Comparison of ENCODE assay signal across 2 cellular contexts in genomic region chr16:48366165-48367093, GRCh38.
TF ChIP-seq lines count a peak whose summit lies in the region.

No MANE protein-coding gene starts in this region.

TF ChIP-seq in SK-N-SH, 30 proteins besides CTCF, POLR2A, EP300 and RAD21 (continued from another document):
- TF ChIP-seq USF1 (IDR thresholded peaks at IDR 0.05; ENCODE audit: borderline replicate concordance, low read depth) (no peak), GATA2 (CRISPR knock-in tag; IDR thresholded peaks at IDR 0.05) (no peak), FOXM1 (IDR thresholded peaks at IDR 0.05; ENCODE audit: low read depth) (no peak), TEAD4 (IDR thresholded peaks at IDR 0.05; ENCODE audit: borderline replicate concordance, insufficient read depth) (no peak), TAF1 (IDR thresholded peaks at IDR 0.05; ENCODE audit: borderline replicate concordance, low read depth, low read length) (no peak), POLR2AphosphoS5 (IDR thresholded peaks at IDR 0.05; ENCODE audit: low read depth, low read length) (no peak), TCF12 (IDR thresholded peaks at IDR 0.05) (0 out of 2 replicates have a peak, but pooled peaks have one; percentile 9), RFX5 (IDR thresholded peaks at IDR 0.05; ENCODE audit: low read length) (no peak), REST (IDR thresholded peaks at IDR 0.05; ENCODE audit: low read depth, low read length) (no peak), NFIC (IDR thresholded peaks at IDR 0.05; ENCODE audit: borderline replicate concordance) (no peak; the same call in 1 of the 2 replicates), MEF2A (IDR thresholded peaks at IDR 0.05; ENCODE audit: borderline replicate concordance, low read depth) (no peak), ZBTB33 (IDR thresholded peaks at IDR 0.05; ENCODE audit: borderline replicate concordance, low read depth) (no peak), NRF1 (IDR thresholded peaks at IDR 0.05; ENCODE audit: low read depth, low read length) (no peak), JUND (IDR thresholded peaks at IDR 0.05) (no peak), YY1 (IDR thresholded peaks at IDR 0.05; ENCODE audit: low read depth) (no peak)
- TF ChIP-seq, protein P1, sequence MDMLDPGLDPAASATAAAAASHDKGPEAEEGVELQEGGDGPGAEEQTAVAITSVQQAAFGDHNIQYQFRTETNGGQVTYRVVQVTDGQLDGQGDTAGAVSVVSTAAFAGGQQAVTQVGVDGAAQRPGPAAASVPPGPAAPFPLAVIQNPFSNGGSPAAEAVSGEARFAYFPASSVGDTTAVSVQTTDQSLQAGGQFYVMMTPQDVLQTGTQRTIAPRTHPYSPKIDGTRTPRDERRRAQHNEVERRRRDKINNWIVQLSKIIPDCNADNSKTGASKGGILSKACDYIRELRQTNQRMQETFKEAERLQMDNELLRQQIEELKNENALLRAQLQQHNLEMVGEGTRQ (IDR thresholded peaks at IDR 0.05; ENCODE audit: borderline replicate concordance, low read depth, low read length): no peak
- TF ChIP-seq, protein P2, sequence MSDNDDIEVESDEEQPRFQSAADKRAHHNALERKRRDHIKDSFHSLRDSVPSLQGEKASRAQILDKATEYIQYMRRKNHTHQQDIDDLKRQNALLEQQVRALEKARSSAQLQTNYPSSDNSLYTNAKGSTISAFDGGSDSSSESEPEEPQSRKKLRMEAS (IDR thresholded peaks at IDR 0.05; ENCODE audit: low read depth): peak; percentile 60; the same call in 1 of the 2 replicates

TF ChIP-seq in K562, 482 proteins besides CTCF, POLR2A, EP300 and RAD21 (continued from another document and continues in another):
- TF ChIP-seq XRCC5 (IDR thresholded peaks at IDR 0.05; ENCODE audit: low read depth, low read length): no peak
- TF ChIP-seq NFIX (CRISPR knock-in tag; IDR thresholded peaks at IDR 0.05; ENCODE audit: low read depth): no peak
- no peak; the same call in 1 of the 2 replicates for TF ChIP-seq SMARCE1 (IDR thresholded peaks at IDR 0.05)
- TF ChIP-seq ZNF217 (CRISPR knock-in tag; IDR thresholded peaks at IDR 0.05): no peak
- TF ChIP-seq NCOR1 (IDR thresholded peaks at IDR 0.05): no peak
- TF ChIP-seq, protein P3, sequence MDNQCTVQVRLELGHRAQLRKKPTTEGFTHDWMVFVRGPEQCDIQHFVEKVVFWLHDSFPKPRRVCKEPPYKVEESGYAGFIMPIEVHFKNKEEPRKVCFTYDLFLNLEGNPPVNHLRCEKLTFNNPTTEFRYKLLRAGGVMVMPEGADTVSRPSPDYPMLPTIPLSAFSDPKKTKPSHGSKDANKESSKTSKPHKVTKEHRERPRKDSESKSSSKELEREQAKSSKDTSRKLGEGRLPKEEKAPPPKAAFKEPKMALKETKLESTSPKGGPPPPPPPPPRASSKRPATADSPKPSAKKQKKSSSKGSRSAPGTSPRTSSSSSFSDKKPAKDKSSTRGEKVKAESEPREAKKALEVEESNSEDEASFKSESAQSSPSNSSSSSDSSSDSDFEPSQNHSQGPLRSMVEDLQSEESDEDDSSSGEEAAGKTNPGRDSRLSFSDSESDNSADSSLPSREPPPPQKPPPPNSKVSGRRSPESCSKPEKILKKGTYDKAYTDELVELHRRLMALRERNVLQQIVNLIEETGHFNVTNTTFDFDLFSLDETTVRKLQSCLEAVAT (IDR thresholded peaks at IDR 0.05): peak in 1 of 2 experiments; percentile 68; a peak in 1 of 4 replicates
- TF ChIP-seq ZNF584 (CRISPR knock-in tag; IDR thresholded peaks at IDR 0.05; ENCODE audit: low read depth): peak; percentile 89; the same call in 1 of the 2 replicates
- no peak for TF ChIP-seq BDP1 (IDR thresholded peaks at IDR 0.05; ENCODE audit: insufficient read depth, insufficient read length)
- TF ChIP-seq SIN3A (IDR thresholded peaks at IDR 0.05; ENCODE audit: borderline replicate concordance in 2 of 2, control insufficient read depth in 1 of 2, low read depth in 2 of 2, low read length in 2 of 2): no peak
- no peak for TF ChIP-seq ZNF263 (CRISPR knock-in tag; IDR thresholded peaks at IDR 0.05; ENCODE audit: borderline replicate concordance)
- TF ChIP-seq ZFPM2 (CRISPR knock-in tag; IDR thresholded peaks at IDR 0.05): no peak
- TF ChIP-seq ATF2 (CRISPR knock-in tag; IDR thresholded peaks at IDR 0.05): no peak
- TF ChIP-seq FOS (IDR thresholded peaks at IDR 0.05; ENCODE audit: extremely low read depth, insufficient read length): no peak
- TF ChIP-seq DNMT1 (IDR thresholded peaks at IDR 0.05): no peak
- no peak for TF ChIP-seq ZFP91 (CRISPR knock-in tag; IDR thresholded peaks at IDR 0.05)
- no peak for TF ChIP-seq TARDBP (IDR thresholded peaks at IDR 0.05)
- no peak for TF ChIP-seq CHD1 (IDR thresholded peaks at IDR 0.05; ENCODE audit: low read length)
- TF ChIP-seq NFE2L1 (tag; IDR thresholded peaks at IDR 0.05; ENCODE audit: borderline replicate concordance, low read depth): no peak
- TF ChIP-seq CHCHD3 (CRISPR knock-in tag; IDR thresholded peaks at IDR 0.05): no peak
- no peak for TF ChIP-seq ZKSCAN3 (CRISPR knock-in tag; IDR thresholded peaks at IDR 0.05)
- TF ChIP-seq HNRNPLL (IDR thresholded peaks at IDR 0.05; ENCODE audit: low read depth, low read length, poor library complexity, severe bottlenecking): no peak
- peak; percentile 15; the same call in 1 of the 2 replicates for TF ChIP-seq HNRNPL (IDR thresholded peaks at IDR 0.05; ENCODE audit: low read depth, low read length)
- TF ChIP-seq DDX20 (tag; IDR thresholded peaks at IDR 0.05; ENCODE audit: low read depth): peak; percentile 35; the same call in 1 of the 2 replicates
- TF ChIP-seq ZNF140 (CRISPR knock-in tag; IDR thresholded peaks at IDR 0.05): no peak
- TF ChIP-seq, protein P4, sequence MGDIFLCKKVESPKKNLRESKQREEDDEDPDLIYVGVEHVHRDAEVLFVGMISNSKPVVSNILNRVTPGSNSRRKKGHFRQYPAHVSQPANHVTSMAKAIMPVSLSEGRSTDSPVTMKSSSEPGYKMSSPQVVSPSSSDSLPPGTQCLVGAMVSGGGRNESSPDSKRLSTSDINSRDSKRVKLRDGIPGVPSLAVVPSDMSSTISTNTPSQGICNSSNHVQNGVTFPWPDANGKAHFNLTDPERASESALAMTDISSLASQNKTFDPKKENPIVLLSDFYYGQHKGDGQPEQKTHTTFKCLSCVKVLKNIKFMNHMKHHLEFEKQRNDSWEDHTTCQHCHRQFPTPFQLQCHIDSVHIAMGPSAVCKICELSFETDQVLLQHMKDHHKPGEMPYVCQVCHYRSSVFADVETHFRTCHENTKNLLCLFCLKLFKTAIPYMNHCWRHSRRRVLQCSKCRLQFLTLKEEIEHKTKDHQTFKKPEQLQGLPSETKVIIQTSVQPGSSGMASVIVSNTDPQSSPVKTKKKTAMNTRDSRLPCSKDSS (IDR thresholded peaks at IDR 0.05; ENCODE audit: low read depth, partially characterized antibody): no peak
- TF ChIP-seq ZNF431 (CRISPR knock-in tag; IDR thresholded peaks at IDR 0.05): no peak
- TF ChIP-seq STAT5A (IDR thresholded peaks at IDR 0.05; ENCODE audit: borderline replicate concordance, low read length): no peak
- TF ChIP-seq TAF15 (IDR thresholded peaks at IDR 0.05; ENCODE audit: low read depth, low read length): no peak
- no peak for TF ChIP-seq ZNF699 (CRISPR knock-in tag; IDR thresholded peaks at IDR 0.05; ENCODE audit: insufficient replicate concordance)
- no peak for TF ChIP-seq ZZZ3 (IDR thresholded peaks at IDR 0.05)
- no peak for TF ChIP-seq ZNF253 (CRISPR knock-in tag; conservative IDR thresholded peaks at IDR 0.05)
- no peak for TF ChIP-seq TSC22D4 (tag; IDR thresholded peaks at IDR 0.05)
- TF ChIP-seq ZBTB26 (CRISPR knock-in tag; IDR thresholded peaks at IDR 0.05): no peak
- TF ChIP-seq RFX5 (IDR thresholded peaks at IDR 0.05; ENCODE audit: low read depth, low read length): no peak
- no peak for TF ChIP-seq ZKSCAN8 (CRISPR knock-in tag; IDR thresholded peaks at IDR 0.05)
- no peak for TF ChIP-seq E2F6 (IDR thresholded peaks at IDR 0.05; ENCODE audit: borderline replicate concordance in 1 of 2, extremely low read depth in 1 of 2, insufficient read depth in 1 of 2, insufficient read length in 1 of 2, low read depth in 1 of 2, low read length in 1 of 2, poor library complexity in 1 of 2, severe bottlenecking in 1 of 2)
- no peak for TF ChIP-seq FOXK1 (CRISPR knock-in tag; IDR thresholded peaks at IDR 0.05; ENCODE audit: borderline replicate concordance)
- TF ChIP-seq HNRNPK (IDR thresholded peaks at IDR 0.05; ENCODE audit: low read depth, low read length, poor library complexity, severe bottlenecking): no peak
- no peak for TF ChIP-seq STAT6 (CRISPR knock-in tag; IDR thresholded peaks at IDR 0.05)
- no peak for TF ChIP-seq PTRF (tag; IDR thresholded peaks at IDR 0.05)
- TF ChIP-seq FOXK2 (conservative IDR thresholded peaks at IDR 0.05 in 1 of 2, IDR thresholded peaks at IDR 0.05 in 1 of 2; ENCODE audit: low read depth in 2 of 2): peak in 1 of 2 experiments; percentile 28; a peak in 2 of 4 replicates
- TF ChIP-seq JUND (IDR thresholded peaks at IDR 0.05; ENCODE audit: borderline replicate concordance, low read depth, low read length): peak; percentile 85
- TF ChIP-seq JUND (tag; IDR thresholded peaks at IDR 0.05; ENCODE audit: borderline replicate concordance, low read depth, low read length): peak; percentile 80; the same call in 2 of the 3 replicates
- TF ChIP-seq PYGO2 (tag; IDR thresholded peaks at IDR 0.05): no peak
- peak; percentile 64; the same call in 1 of the 2 replicates for TF ChIP-seq SMARCA4 (IDR thresholded peaks at IDR 0.05)
- no peak for TF ChIP-seq SLC30A9 (CRISPR knock-in tag; IDR thresholded peaks at IDR 0.05)
- TF ChIP-seq BRD4 (IDR thresholded peaks at IDR 0.05): peak; percentile 55; the same call in 1 of the 2 replicates
- TF ChIP-seq, protein P5, sequence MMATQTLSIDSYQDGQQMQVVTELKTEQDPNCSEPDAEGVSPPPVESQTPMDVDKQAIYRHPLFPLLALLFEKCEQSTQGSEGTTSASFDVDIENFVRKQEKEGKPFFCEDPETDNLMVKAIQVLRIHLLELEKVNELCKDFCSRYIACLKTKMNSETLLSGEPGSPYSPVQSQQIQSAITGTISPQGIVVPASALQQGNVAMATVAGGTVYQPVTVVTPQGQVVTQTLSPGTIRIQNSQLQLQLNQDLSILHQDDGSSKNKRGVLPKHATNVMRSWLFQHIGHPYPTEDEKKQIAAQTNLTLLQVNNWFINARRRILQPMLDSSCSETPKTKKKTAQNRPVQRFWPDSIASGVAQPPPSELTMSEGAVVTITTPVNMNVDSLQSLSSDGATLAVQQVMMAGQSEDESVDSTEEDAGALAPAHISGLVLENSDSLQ (IDR thresholded peaks at IDR 0.05): peak; percentile 39
- TF ChIP-seq EHMT2 (IDR thresholded peaks at IDR 0.05): no peak
- TF ChIP-seq BRCA1 (IDR thresholded peaks at IDR 0.05): no peak
- TF ChIP-seq BRCA1 (CRISPR knock-in tag; IDR thresholded peaks at IDR 0.05): no peak
- no peak for TF ChIP-seq ESRRA (IDR thresholded peaks at IDR 0.05; ENCODE audit: borderline replicate concordance, low read depth)
- TF ChIP-seq MBD2 (IDR thresholded peaks at IDR 0.05; ENCODE audit: borderline replicate concordance, low read depth): no peak
